In genomic region chr6:145866449-145867401, GRCh38 we compare ENCODE assay signal across 10 cellular contexts. TPM values are rescaled to one million over a fixed set of nuclear protein-coding genes. Genes with fewer than 3 reads are reported as not detected.
DNase-seq lines count a peak whose midpoint lies in the region; ATAC-seq, FAIRE-seq and TF ChIP-seq lines count a peak whose summit lies in the region.
"Had no signal": no experiment of that assay in that cellular context is flagged by ENCODE, and none has a peak within 500 bp of the region (broad histone marks: within the 10 kb centered on the region; RNA-seq: fewer than 3 reads in every experiment).

No MANE protein-coding gene starts in this region.

- no peak for TF ChIP-seq POLR2A in sigmoid colon (IDR thresholded peaks at IDR 0.05)

- TF ChIP-seq EP300 in sigmoid colon (IDR thresholded peaks at IDR 0.05), result no peak

- H3K27ac ChIP-seq in sigmoid colon, result no peak overlapping the region

- H3K4me3 ChIP-seq in sigmoid colon, result no peak overlapping the region

- WGBS in sigmoid colon, 2 donors, result 59 to 69% methylated on average over 4 of the region's 4 CpGs

- no peaks in the 10 kb centered on the region for H3K27me3 ChIP-seq in sigmoid colon

- H3K27me3 Mint-ChIP-seq in dendritic cell treated with granulocyte-macrophage colony-stimulating factor and Interleukin-4, amounts not matched to agents 40 ng/mL and 50 ng/mL, for 4 days, result no peaks in the 10 kb centered on the region

- peaks cover 40% of the 10 kb centered on the region for H3K4me1 Mint-ChIP-seq in dendritic cell treated with granulocyte-macrophage colony-stimulating factor and Interleukin-4, amounts not matched to agents 40 ng/mL and 50 ng/mL, for 4 days (ENCODE audit: low read depth)

- peak overlapping the region; percentile 35 for H3K27ac Mint-ChIP-seq in dendritic cell treated with granulocyte-macrophage colony-stimulating factor and Interleukin-4, amounts not matched to agents 40 ng/mL and 50 ng/mL, for 4 days

- ATAC-seq in GM21447 (IDR thresholded peaks at IDR 0.05; ENCODE audit: unreplicated experiment) (peak; percentile 65), HG03457 (IDR thresholded peaks at IDR 0.05; ENCODE audit: unreplicated experiment) (peak; percentile 42), left colon (no peak)

- FAIRE-seq in GM18507 (lab: Jason Lieb, UNC), result peak; percentile 69
- FAIRE-seq: H1 had no signal

- peak overlapping the region; percentile 23 for H3K4me3 Mint-ChIP-seq in dendritic cell treated with granulocyte-macrophage colony-stimulating factor and Interleukin-4, amounts not matched to agents 40 ng/mL and 50 ng/mL, for 4 days

- H3K4me1 ChIP-seq in sigmoid colon, result peaks cover 0 to 16% (median 5%) of the 10 kb centered on the region in 4 donors

- intact Hi-C loops in dendritic cell treated with granulocyte-macrophage colony-stimulating factor and Interleukin-4, amounts not matched to agents 40 ng/mL and 50 ng/mL, for 4 days (cut with micrococcal nuclease), result loop anchor here (5.0 kb wide), 1 partner anchor 49 kb away; no protein-coding TSS in a partner anchor
- intact Hi-C loops in sigmoid colon (cut with DNase I), result no loop called here
- intact Hi-C loops in left colon (cut with DNase I, micrococcal nuclease), result no loop called here

- DNase-seq in GM18507 (ENCODE audit: extremely low spot score, insufficient read length, low read depth) (no peak), sigmoid colon (no peak), OCI-M2 (lab: John Stamatoyannopoulos, UW; ENCODE audit: unreplicated experiment) (no peak), KG1 (lab: John Stamatoyannopoulos, UW) (no peak), left colon (no peak)
- DNase-seq: stimulated activated CD4-positive, alpha-beta T cell treated with anti-CD3 and anti-CD28 coated beads, Interleukin-2, amount 100 ng/mL, for 48 hours had no signal

- no peak for TF ChIP-seq CTCF in sigmoid colon (IDR thresholded peaks at IDR 0.05)

- H3K36me3 Mint-ChIP-seq in dendritic cell treated with granulocyte-macrophage colony-stimulating factor and Interleukin-4, amounts not matched to agents 40 ng/mL and 50 ng/mL, for 4 days (ENCODE audit: low read depth), result no peaks in the 10 kb centered on the region

- no peaks in the 10 kb centered on the region for H3K9me3 Mint-ChIP-seq in dendritic cell treated with granulocyte-macrophage colony-stimulating factor and Interleukin-4, amounts not matched to agents 40 ng/mL and 50 ng/mL, for 4 days

- H3K36me3 ChIP-seq in sigmoid colon, result no peaks in the 10 kb centered on the region

- H3K9me3 ChIP-seq in sigmoid colon, result no peaks in the 10 kb centered on the region

RNA-seq across cellular contexts. Expression of gene FBXO30, which starts 52.1 kb away (rescaled TPM):
- total RNA-seq in sigmoid colon (10 to 100 TPM; 37.9 to 53.9 (median 43.9) TPM), left colon (1 to 10 TPM; 5.5 to 9.4 TPM)
- polyA plus RNA-seq in sigmoid colon, result 1 to 10 TPM; 2.3 to 3.2 (median 2.4) TPM
